In the genomic region with DNA sequence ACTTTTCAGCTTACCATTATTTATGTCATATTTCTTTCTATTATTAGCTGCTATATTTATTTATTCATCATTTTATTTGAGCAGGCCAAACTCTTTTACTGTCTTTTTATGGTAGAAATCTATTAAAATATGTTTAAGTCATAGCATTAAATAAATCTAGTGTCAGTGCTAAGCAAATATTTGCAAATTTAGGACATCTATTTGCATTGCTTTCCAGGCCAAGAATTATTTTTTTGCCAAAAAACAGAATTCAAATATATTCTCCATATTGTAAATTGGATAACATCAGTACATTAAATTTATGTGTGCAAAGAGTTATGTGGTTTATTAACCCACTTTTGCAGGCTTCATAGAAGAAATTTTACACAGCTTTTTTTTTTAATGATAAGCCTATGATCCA, we compare ENCODE assay signal across 24 cellular contexts.
"Had no signal": no experiment of that assay in that cellular context is flagged by ENCODE, and none has a peak within 500 bp of the region (broad histone marks: within the 10 kb centered on the region; RNA-seq: fewer than 3 reads in every experiment).

No MANE protein-coding gene starts in this region.

- DNase-seq: colonic mucosa; cortex of kidney; dermis blood vessel endothelial cell; dorsolateral prefrontal cortex; effector CD4-positive, alpha-beta T cell; effector CD8-positive, alpha-beta T cell; effector memory CD4-positive, alpha-beta T cell; effector memory CD8-positive, alpha-beta T cell; endodermal cell; erythroblast; esophagus squamous epithelium; foreskin fibroblast; foreskin melanocyte; gastrocnemius medialis; glutamatergic neuron; head of caudate nucleus; heart left ventricle; heart right ventricle had no signal

- H3K36me3 ChIP-seq: colonic mucosa, esophagus muscularis mucosa, esophagus squamous epithelium, gastrocnemius medialis, gastroesophageal sphincter, heart left ventricle, heart right ventricle had no signal

- ATAC-seq: effector memory CD8-positive, alpha-beta T cell; esophagus mucosa; foreskin keratinocyte; gastrocnemius medialis; gastroesophageal sphincter; heart left ventricle; heart right ventricle had no signal

- H3K27ac ChIP-seq: colonic mucosa, coronary artery, dorsolateral prefrontal cortex, epithelial cell of prostate, esophagus muscularis mucosa, esophagus squamous epithelium, foreskin keratinocyte, gastrocnemius medialis, gastroesophageal sphincter, heart left ventricle, heart right ventricle had no signal

- H3K27me3 ChIP-seq: colonic mucosa, dorsolateral prefrontal cortex, esophagus muscularis mucosa, esophagus squamous epithelium, foreskin keratinocyte, gastrocnemius medialis, gastroesophageal sphincter, heart left ventricle, heart right ventricle had no signal

- H3K4me3 ChIP-seq: colonic mucosa, coronary artery, dorsolateral prefrontal cortex, esophagus muscularis mucosa, esophagus squamous epithelium, gastrocnemius medialis, gastroesophageal sphincter, heart left ventricle, heart right ventricle had no signal
